Comparison of ENCODE assay signal across 13 cellular contexts in genomic region chr17:15503731-15504130, GRCh38. TPM values are rescaled to one million over a fixed set of nuclear protein-coding genes. Genes with fewer than 3 reads are reported as not detected.
A peak's percentile ranks its signal among the peaks of the same experiment; 100 is the strongest.
DNase-seq lines count a peak whose midpoint lies in the region; ATAC-seq and TF ChIP-seq lines count a peak whose summit lies in the region.
"Had no signal": no experiment of that assay in that cellular context is flagged by ENCODE, and none has a peak within 500 bp of the region (broad histone marks: within the 10 kb centered on the region; RNA-seq: fewer than 3 reads in every experiment).

No MANE protein-coding gene starts in this region.

- intact Hi-C loops in CD4-positive, alpha-beta T cell (cut with DNase I, micrococcal nuclease) = loop anchor here (1.0 to 2.0 kb wide), 2 partner anchors 246 to 247 kb away; no protein-coding TSS in a partner anchor

- TF ChIP-seq CTCF in WTC11 (IDR thresholded peaks at IDR 0.05) (no peak), osteoblast (IDR thresholded peaks at IDR 0.05; ENCODE audit: extremely low read depth, low read depth, low read length) (no peak), tibial nerve (IDR thresholded peaks at IDR 0.05) (no peak)
- TF ChIP-seq CTCF in CD4-positive, alpha-beta T cell (IDR thresholded peaks at IDR 0.05) = no peak

- H3K9me3 Mint-ChIP-seq in WTC11 = peaks cover 4% of the 10 kb centered on the region
- no peaks in the 10 kb centered on the region for H3K9me3 Mint-ChIP-seq in T-cell
- no peaks in the 10 kb centered on the region for H3K9me3 Mint-ChIP-seq in CD4-positive, alpha-beta T cell
- H3K9me3 Mint-ChIP-seq: CD4-positive, CD25-positive, alpha-beta regulatory T cell had no signal

- H3K4me2 ChIP-seq in BLaER1 treated with 17β-estradiol and CSF1 and Interleukin-3, amounts not matched to agents 10 nM and 100 nM = peak overlapping the region in 8 of 11 experiments; percentile 76 to 97 (median 88); a peak in 11 of 22 replicates
- no peak overlapping the region for H3K4me2 ChIP-seq in osteoblast (ENCODE audit: insufficient read depth, low read length)

- H3K79me2 ChIP-seq in osteoblast (ENCODE audit: insufficient read depth, low read length) = no peaks in the 10 kb centered on the region

- no peaks in the 10 kb centered on the region for H3K27me3 ChIP-seq in BLaER1 treated with 17β-estradiol and CSF1 and Interleukin-3, amounts not matched to agents 10 nM and 100 nM
- H3K27me3 ChIP-seq in osteoblast (ENCODE audit: insufficient read depth, low read length) (no peaks in the 10 kb centered on the region), tibial nerve (no peaks in the 10 kb centered on the region)
- no peaks in the 10 kb centered on the region for H3K27me3 ChIP-seq in CD4-positive, alpha-beta T cell (ENCODE audit: control insufficient read depth, insufficient read depth, low read length)

- H4K20me1 ChIP-seq in BLaER1 treated with 17β-estradiol and CSF1 and Interleukin-3, amounts not matched to agents 10 nM and 100 nM = no peaks in the 10 kb centered on the region
- peaks cover 2% of the 10 kb centered on the region for H4K20me1 ChIP-seq in osteoblast (ENCODE audit: insufficient read depth, low read length)

- H3K4me3 Mint-ChIP-seq in WTC11 (no peak overlapping the region), T-cell (no peak overlapping the region)
- no peak overlapping the region for H3K4me3 Mint-ChIP-seq in CD4-positive, alpha-beta T cell

- H3K4me3 ChIP-seq in BLaER1 treated with 17β-estradiol and CSF1 and Interleukin-3, amounts not matched to agents 10 nM and 100 nM = no peak overlapping the region
- H3K4me3 ChIP-seq in osteoblast (ENCODE audit: insufficient read depth, low read length) = no peak overlapping the region
- no peak overlapping the region for H3K4me3 ChIP-seq in tibial nerve
- H3K4me3 ChIP-seq: HAP-1 had no signal

- POLR2A ChIA-PET in WTC11 (lab: Charles Lee) (interaction anchor here (1.1 to 1.7 kb wide), 2 partner anchors 46 to 259 kb away, joined by 5 read pairs; no protein-coding TSS in a partner anchor), T-cell (lab: Charles Lee) (no interaction called here)
- POLR2A ChIA-PET in CD4-positive, alpha-beta T cell (lab: Charles Lee) = no interaction called here

- TF ChIP-seq POLR2A in tibial nerve (IDR thresholded peaks at IDR 0.05) = no peak

- no peak for DNase-seq in WTC11 (ENCODE audit: low spot score)
- DNase-seq in osteoblast (ENCODE audit: insufficient read length, low spot score, missing footprints) = peak; percentile 93
- DNase-seq in tibial nerve (ENCODE audit: low spot score in 2 of 2) = no peak
- no peak for DNase-seq in T-cell
- DNase-seq in CD4-positive, alpha-beta T cell = no peak
- DNase-seq: C1 segment of cervical spinal cord; Caco-2; CD4-positive, CD25-positive, alpha-beta regulatory T cell; GM23248 had no signal

- peaks cover 18 to 35% (median 23%) of the 10 kb centered on the region in 10 experiments for H3K4me1 ChIP-seq in BLaER1 treated with 17β-estradiol and CSF1 and Interleukin-3, amounts not matched to agents 10 nM and 100 nM
- H3K4me1 ChIP-seq in osteoblast (ENCODE audit: insufficient read depth, low read length) = peaks cover 9% of the 10 kb centered on the region
- peaks cover 0 to 26% (median 6%) of the 10 kb centered on the region in 4 donors for H3K4me1 ChIP-seq in tibial nerve
- H3K4me1 ChIP-seq: Caco-2 had no signal

- 0 out of 2 replicates have a peak overlapping the region, but pooled peaks have one; percentile 21 for H3K27ac Mint-ChIP-seq in WTC11
- no peak overlapping the region for H3K27ac Mint-ChIP-seq in T-cell
- H3K27ac Mint-ChIP-seq in CD4-positive, alpha-beta T cell = no peak overlapping the region
- H3K27ac Mint-ChIP-seq: B cell had no signal

- peaks cover 20% of the 10 kb centered on the region for H3K4me1 Mint-ChIP-seq in WTC11
- H3K4me1 Mint-ChIP-seq in T-cell = peaks cover 12 to 14% (median 12%) of the 10 kb centered on the region in 3 donors
- peaks cover 6% of the 10 kb centered on the region for H3K4me1 Mint-ChIP-seq in CD4-positive, alpha-beta T cell (ENCODE audit: low read depth)

- CTCF ChIA-PET in WTC11 (lab: Charles Lee) (interaction anchor here (0.9 to 3.2 kb wide), 21 partner anchors 10 to 273 kb away, joined by 4 to 148 read pairs (median 10); partner anchors contain the start of gene PMP22), T-cell (lab: Charles Lee) (interaction anchor here (0.6 to 1.5 kb wide), 3 partner anchors 165 to 246 kb away, joined by 3 to 9 read pairs (median 3); no protein-coding TSS in a partner anchor)
- CTCF ChIA-PET in CD4-positive, alpha-beta T cell (lab: Charles Lee) = no interaction called here

- H3K9me3 ChIP-seq in BLaER1 treated with 17β-estradiol and CSF1 and Interleukin-3, amounts not matched to agents 10 nM and 100 nM (replicated peaks in 1 of 11) = no peaks in the 10 kb centered on the region
- H3K9me3 ChIP-seq in osteoblast (ENCODE audit: low read depth, low read length) (no peaks in the 10 kb centered on the region), tibial nerve (no peaks in the 10 kb centered on the region)
- H3K9me3 ChIP-seq in CD4-positive, alpha-beta T cell (ENCODE audit: control insufficient read depth, low read length) = no peaks in the 10 kb centered on the region
- H3K9me3 ChIP-seq: Caco-2, HAP-1 had no signal

- H3K36me3 Mint-ChIP-seq in WTC11 (peaks cover 39% of the 10 kb centered on the region), T-cell (peaks cover 51% of the 10 kb centered on the region)
- peaks cover 29% of the 10 kb centered on the region for H3K36me3 Mint-ChIP-seq in CD4-positive, alpha-beta T cell (ENCODE audit: low read depth)

- no peak for TF ChIP-seq EP300 in tibial nerve (IDR thresholded peaks at IDR 0.05)

- H3K9ac ChIP-seq in BLaER1 treated with 17β-estradiol and CSF1 and Interleukin-3, amounts not matched to agents 10 nM and 100 nM = no peak overlapping the region
- H3K9ac ChIP-seq: GM23248 had no signal

- no peak overlapping the region for H3K27ac ChIP-seq in BLaER1 treated with 17β-estradiol and CSF1 and Interleukin-3, amounts not matched to agents 10 nM and 100 nM
- no peak overlapping the region for H3K27ac ChIP-seq in osteoblast (ENCODE audit: low read depth, low read length)
- H3K27ac ChIP-seq in tibial nerve = peak overlapping the region in 3 of 4 donors; percentile 69 to 94 (median 90)
- H3K27ac ChIP-seq in CD4-positive, alpha-beta T cell (ENCODE audit: low read depth, low read length) = no peak overlapping the region
- H3K27ac ChIP-seq: GM23248 had no signal

- 75 to 79% methylated on average over 2 of the region's 2 CpGs for whole genome bisulfite sequencing in tibial nerve, 2 donors

- no peaks in the 10 kb centered on the region for H3K27me3 Mint-ChIP-seq in WTC11 (ENCODE audit: low read depth)
- H3K27me3 Mint-ChIP-seq in T-cell = no peaks in the 10 kb centered on the region
- H3K27me3 Mint-ChIP-seq in CD4-positive, alpha-beta T cell = no peaks in the 10 kb centered on the region
- H3K27me3 Mint-ChIP-seq: B cell had no signal

- H3K36me3 ChIP-seq in BLaER1 treated with 17β-estradiol and CSF1 and Interleukin-3, amounts not matched to agents 10 nM and 100 nM = no peaks in the 10 kb centered on the region
- peaks cover 6% of the 10 kb centered on the region for H3K36me3 ChIP-seq in osteoblast (ENCODE audit: insufficient read depth, low read length)
- H3K36me3 ChIP-seq in tibial nerve = peaks cover 0 to 4% (median 0%) of the 10 kb centered on the region in 3 donors

- ATAC-seq in WTC11 (no peak), T-cell (replicated peaks in 1 of 4) (no peak)
- no peak for ATAC-seq in CD4-positive, alpha-beta T cell (ENCODE audit: poor library complexity)

- no peak overlapping the region for H2AFZ ChIP-seq in osteoblast (ENCODE audit: low read length)

TF ChIP-seq in WTC11, 78 proteins besides CTCF, POLR2A, EP300 and RAD21 (continues in another document):
- no peak for TF ChIP-seq ZNF219 (CRISPR knock-in tag; IDR thresholded peaks at IDR 0.05; ENCODE audit: borderline replicate concordance)
- TF ChIP-seq ZNF671 (CRISPR knock-in tag; IDR thresholded peaks at IDR 0.05) = no peak
- no peak for TF ChIP-seq CDX4 (CRISPR knock-in tag; IDR thresholded peaks at IDR 0.05; ENCODE audit: borderline replicate concordance)
- TF ChIP-seq ZSCAN18 (CRISPR knock-in tag; IDR thresholded peaks at IDR 0.05) = no peak
- TF ChIP-seq RELA (CRISPR knock-in tag; IDR thresholded peaks at IDR 0.05; ENCODE audit: borderline replicate concordance) = no peak
- TF ChIP-seq FOXP1 (CRISPR knock-in tag; IDR thresholded peaks at IDR 0.05; ENCODE audit: borderline replicate concordance) = no peak

RNA-seq across cellular contexts. Expression of gene CDRT4, which starts 36.3 kb away (rescaled TPM):
- total RNA-seq in WTC11 (2021) (4.9 to 8.3 TPM (median 6.5 TPM) in 3 replicates), osteoblast (2.7 and 3.3 TPM in 2 replicates), tibial nerve (10 to 100 TPM in 3 of 4 donors, 1 to 10 TPM in 1; 2.1 to 18.9 (median 12.4) TPM), T-cell (1 to 10 TPM; 4.7 to 10.0 (median 9.0) TPM)
- 1 to 10 TPM in 1 of 2 experiments, under 1 TPM in 1; 0.89 to 3.3 TPM for total RNA-seq in CD4-positive, alpha-beta T cell
- total RNA-seq: H4 had no signal

RNA-seq across cellular contexts. Expression of gene TVP23C, which starts 59.6 kb away (rescaled TPM):
- total RNA-seq in WTC11 (2021) (16.2 to 16.9 TPM (median 16.5 TPM) in 3 replicates), osteoblast (24.8 and 38.4 TPM in 2 replicates), tibial nerve (10 to 100 TPM in 3 of 4 donors, 1 to 10 TPM in 1; 9.9 to 31.7 (median 22.9) TPM), T-cell (10 to 100 TPM in 4 of 5 donors, 1 to 10 TPM in 1; 9.6 to 27.3 (median 17.8) TPM)
- 10 to 100 TPM; 14.8 to 16.0 TPM for total RNA-seq in CD4-positive, alpha-beta T cell

Comparison
In these comparisons a context has a peak if more than half of its experiments do, and no peak if none do; other contexts are left out.
1. H3K27ac ChIP-seq: peak in tibial nerve (3 of 4); none in BLaER1 treated with 17β-estradiol and CSF1 and Interleukin-3, amounts not matched to agents 10 nM and 100 nM (0 of 11), osteoblast (single experiment) and CD4-positive, alpha-beta T cell (single experiment).